In the genomic region with DNA sequence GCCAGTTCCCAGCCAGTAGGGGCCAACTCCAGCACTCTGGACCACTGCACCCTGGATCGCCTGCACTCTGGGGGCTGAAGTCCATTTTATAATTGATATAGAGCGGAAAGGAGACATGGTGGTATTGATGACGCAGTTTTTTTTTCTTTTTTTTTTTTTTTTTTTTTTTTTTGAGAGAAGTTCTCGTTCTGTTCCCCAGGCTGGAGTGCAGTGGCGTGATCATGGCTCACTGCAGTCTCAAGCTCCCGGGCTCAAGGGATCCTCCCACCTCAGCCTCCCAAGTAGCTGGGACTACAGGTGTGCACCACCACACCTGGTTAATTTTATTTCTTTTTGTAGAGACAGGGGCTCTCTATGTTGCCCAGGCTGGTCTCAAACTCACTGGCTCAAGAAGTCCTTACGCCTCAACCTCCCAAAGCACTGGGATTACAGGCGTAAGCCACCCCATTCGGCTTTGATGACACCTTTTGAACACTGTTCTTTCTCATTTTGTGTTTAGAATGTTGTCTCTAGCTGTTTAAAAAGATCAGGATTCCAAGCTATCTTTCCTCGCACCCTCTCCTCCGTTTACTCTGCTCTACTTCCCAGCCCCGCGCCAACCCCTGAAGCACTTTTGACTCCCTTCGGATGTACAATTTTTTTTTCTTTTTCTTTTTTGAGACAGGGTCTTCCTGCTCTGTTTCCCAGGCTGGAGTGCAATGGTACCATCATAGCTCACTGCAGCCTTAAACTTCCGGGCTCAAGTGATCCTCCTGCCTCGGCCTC, we compare ENCODE assay signal across 9 cellular contexts. TPM values are rescaled to one million over a fixed set of nuclear protein-coding genes. Genes with fewer than 3 reads are reported as not detected.
DNase-seq lines count a peak whose midpoint lies in the region; ATAC-seq and TF ChIP-seq lines count a peak whose summit lies in the region.
"Had no signal": no experiment of that assay in that cellular context is flagged by ENCODE, and none has a peak within 500 bp of the region (broad histone marks: within the 10 kb centered on the region; RNA-seq: fewer than 3 reads in every experiment).

No MANE protein-coding gene starts in this region.

- intact Hi-C loops in sigmoid colon (cut with DNase I), result loop anchor here (10.0 kb wide), 1 partner anchor 52 kb away; no protein-coding TSS in a partner anchor

- H3K9me3 ChIP-seq in DND-41 (ENCODE audit: insufficient read depth, low read length, severe bottlenecking) (no peaks in the 10 kb centered on the region), Loucy (ENCODE audit: insufficient read depth, low read depth, low read length) (no peaks in the 10 kb centered on the region), sigmoid colon (no peaks in the 10 kb centered on the region)

- H2AFZ ChIP-seq in DND-41 (ENCODE audit: low read depth, low read length) (peak overlapping the region; percentile 77), Loucy (ENCODE audit: low read length) (peak overlapping the region; percentile 85)
- H2AFZ ChIP-seq: GM23338 had no signal

- no peaks in the 10 kb centered on the region for H3K9me2 ChIP-seq in Loucy (replicated peaks; ENCODE audit: low read depth, low read length)

- peaks cover 19% of the 10 kb centered on the region; the same call in 1 of the 2 replicates for H3F3A ChIP-seq in Loucy (ENCODE audit: low read depth)

- no peak for TF ChIP-seq EP300 in sigmoid colon (IDR thresholded peaks at IDR 0.05)

- H3K79me2 ChIP-seq in DND-41 (ENCODE audit: insufficient read depth, low read length) (no peaks in the 10 kb centered on the region), Loucy (ENCODE audit: insufficient read depth, low read length) (peaks cover 18% of the 10 kb centered on the region; the same call in 1 of the 2 replicates)

- ATAC-seq in DND-41 (ENCODE audit: insufficient read depth, low read depth) (no peak), HG03571 (IDR thresholded peaks at IDR 0.05; ENCODE audit: unreplicated experiment) (no peak)
- ATAC-seq: GM23338 had no signal

- peaks cover 35% of the 10 kb centered on the region for H3K4me1 ChIP-seq in DND-41 (ENCODE audit: insufficient read depth, low read length)
- peaks cover 34% of the 10 kb centered on the region for H3K4me1 ChIP-seq in Loucy (ENCODE audit: insufficient read depth, low read length, poor library complexity, severe bottlenecking)
- peaks cover 0 to 22% (median 5%) of the 10 kb centered on the region in 4 donors for H3K4me1 ChIP-seq in sigmoid colon

- H4K20me1 ChIP-seq in DND-41 (ENCODE audit: insufficient read depth, low read length) (no peaks in the 10 kb centered on the region), Loucy (ENCODE audit: insufficient read depth, low read length, poor library complexity, severe bottlenecking) (no peaks in the 10 kb centered on the region)

- H3K9ac ChIP-seq in DND-41 (ENCODE audit: low read depth, low read length), result peak overlapping the region; percentile 47
- H3K9ac ChIP-seq in Loucy (ENCODE audit: low read depth, low read length, poor library complexity, severe bottlenecking), result peak overlapping the region; percentile 76

- TF ChIP-seq CTCF in DND-41 (IDR thresholded peaks at IDR 0.05; ENCODE audit: borderline replicate concordance, extremely low read depth, low read length, poor library complexity, severe bottlenecking) (no peak), Loucy (conservative IDR thresholded peaks at IDR 0.05; ENCODE audit: low read length) (no peak), fibroblast of mammary gland (conservative IDR thresholded peaks at IDR 0.05; ENCODE audit: control insufficient read depth, insufficient read depth, low read depth, low read length) (no peak), sigmoid colon (IDR thresholded peaks at IDR 0.05) (no peak)

- TF ChIP-seq POLR2A in sigmoid colon (IDR thresholded peaks at IDR 0.05), result no peak

- DNase-seq in DND-41 (no peak), fibroblast of mammary gland (ENCODE audit: low read depth) (no peak), sigmoid colon (no peak), GM03348 (ENCODE audit: low spot score) (no peak), C1 segment of cervical spinal cord (lab: John Stamatoyannopoulos, UW) (no peak)
- DNase-seq in NK-92 treated with Interleukin-12 subunit alpha and Interleukin-12 subunit beta, amount 100 ng/mL, for 24 hours (lab: John Stamatoyannopoulos, UW), result no peak

- H3K4me2 ChIP-seq in DND-41 (ENCODE audit: insufficient read depth, low read length), result peak overlapping the region; percentile 55
- peak overlapping the region; percentile 83 for H3K4me2 ChIP-seq in Loucy (ENCODE audit: low read depth, low read length, poor library complexity, severe bottlenecking)
- H3K4me2 ChIP-seq: GM23338 had no signal

- 79 to 84% methylated on average over 16 of the region's 16 CpGs for WGBS in sigmoid colon, 2 donors

- H3K27me3 ChIP-seq in DND-41 (ENCODE audit: insufficient read depth, low read length, poor library complexity) (no peaks in the 10 kb centered on the region), Loucy (ENCODE audit: insufficient read depth, low read length, poor library complexity, severe bottlenecking) (no peaks in the 10 kb centered on the region), sigmoid colon (no peaks in the 10 kb centered on the region)

- no peaks in the 10 kb centered on the region for H3K36me3 ChIP-seq in DND-41 (ENCODE audit: insufficient read depth, low read length)
- no peaks in the 10 kb centered on the region for H3K36me3 ChIP-seq in Loucy (ENCODE audit: insufficient read depth, low read length)
- H3K36me3 ChIP-seq in sigmoid colon, result no peaks in the 10 kb centered on the region

- H3K4me3 ChIP-seq in DND-41 (ENCODE audit: low read depth in 1 of 2, low read length in 2 of 2) (peak overlapping the region in 1 of 2 experiments; percentile 46; a peak in 3 of 4 replicates), Loucy (ENCODE audit: low read length, poor library complexity, severe bottlenecking) (peak overlapping the region; percentile 83), fibroblast of mammary gland (ENCODE audit: control insufficient read depth, low read depth, low read length) (peak overlapping the region; percentile 60), sigmoid colon (peak overlapping the region in 3 of 4 donors; percentile 31 to 41 (median 37))
- H3K4me3 ChIP-seq: GM23338 had no signal

- H3K27ac ChIP-seq in DND-41 (ENCODE audit: low read length), result peak overlapping the region; percentile 80
- H3K27ac ChIP-seq in sigmoid colon, result peak overlapping the region; percentile 70 to 80 (median 72)

RNA-seq across cellular contexts. Expression of gene MX2, which starts 1.0 kb away (rescaled TPM):
- 1 to 10 TPM; 5.1 to 9.6 (median 7.3) TPM for total RNA-seq in sigmoid colon
- 10 to 100 TPM in 1 of 3 donors, 1 to 10 TPM in 2; 2.5 to 23.9 (median 6.0) TPM for polyA plus RNA-seq in sigmoid colon

RNA-seq across cellular contexts. Expression of gene FAM3B, which starts 46.2 kb away (rescaled TPM):
- total RNA-seq in sigmoid colon, result under 1 TPM in 1 of 4 donors, not detected in 3; 0.16 TPM
- 1 to 10 TPM in 2 of 3 donors, not detected in 1; 1.4 to 2.5 TPM for polyA plus RNA-seq in sigmoid colon
